In the genomic region with DNA sequence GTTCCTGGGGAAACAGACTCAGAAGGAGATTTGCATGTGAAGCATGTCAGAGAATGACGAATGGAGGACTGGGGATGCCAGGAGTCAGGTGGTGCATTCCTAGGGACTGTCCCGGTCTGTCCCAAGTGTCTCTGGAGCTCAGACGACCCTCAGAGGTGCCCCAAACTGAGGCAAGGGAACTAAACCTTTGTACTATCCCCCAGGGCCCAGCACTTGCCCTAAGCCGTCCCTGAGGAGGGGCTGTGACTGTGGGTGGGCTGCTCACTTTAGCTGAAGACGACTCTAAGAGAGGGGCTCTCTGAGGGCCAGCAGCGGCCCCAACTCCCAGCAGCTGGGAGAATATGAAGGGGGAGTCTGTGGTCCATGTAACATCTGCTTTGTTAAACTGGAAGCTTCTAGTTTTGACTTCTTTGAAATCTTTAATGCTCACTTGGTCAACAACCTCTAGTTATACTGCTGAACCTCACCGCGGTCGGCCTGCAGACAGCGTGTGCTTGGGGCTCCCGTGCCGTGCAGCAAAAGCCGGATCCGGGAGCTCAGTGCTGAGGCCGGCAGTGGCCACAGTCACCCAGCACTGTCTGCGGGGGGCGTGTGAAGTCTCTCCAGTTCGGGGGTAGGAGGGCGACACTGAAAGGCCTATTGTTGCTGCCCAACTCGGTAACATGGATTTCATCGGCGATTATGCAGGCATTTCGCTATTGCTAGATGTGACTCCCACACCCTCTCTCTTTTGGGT, we compare ENCODE assay signal across 28 cellular contexts. TPM values are rescaled to one million over a fixed set of nuclear protein-coding genes. Genes with fewer than 3 reads are reported as not detected.
A peak's percentile ranks its signal among the peaks of the same experiment; 100 is the strongest.
DNase-seq lines count a peak whose midpoint lies in the region; ATAC-seq, FAIRE-seq and TF ChIP-seq lines count a peak whose summit lies in the region.
"Had no signal": no experiment of that assay in that cellular context is flagged by ENCODE, and none has a peak within 500 bp of the region (broad histone marks: within the 10 kb centered on the region; RNA-seq: fewer than 3 reads in every experiment).

No MANE protein-coding gene starts in this region.

- H4K20me1 ChIP-seq in GM12878 (ENCODE audit: control insufficient read depth, insufficient read depth): no peaks in the 10 kb centered on the region

- peak overlapping the region; percentile 95 for H3K18ac ChIP-seq in neuronal stem cell (ENCODE audit: low read length)
- no peak overlapping the region for H3K18ac ChIP-seq in trophoblast cell (ENCODE audit: low read length)

- SMC1A ChIA-PET in GM12878 (lab: Charles Lee; ENCODE audit: uncharacterized antibody, unreplicated experiment): interaction anchor here (1.4 to 2.7 kb wide), 2 partner anchors 19 to 53 kb away, joined by 3 to 10 read pairs; no protein-coding TSS in a partner anchor

- intact Hi-C loops in GM12878 (cut with micrococcal nuclease; ENCODE audit: unreplicated experiment): no loop called here
- intact Hi-C loops in head of caudate nucleus (cut with DNase I): no loop called here

- H3K27ac Mint-ChIP-seq in activated CD8-positive, alpha-beta memory T cell treated with anti-CD3 and anti-CD28 coated beads, Interleukin-2, amount 10 ng/mL, durations not matched to agents 7 days and 5 days: no peak overlapping the region
- H3K27ac Mint-ChIP-seq: activated naive CD4-positive, alpha-beta T cell treated with anti-CD3 and anti-CD28 coated beads, Interleukin-2, amount 50 U/mL, for 72 hours; activated T-helper 1 cell treated with anti-CD3 and anti-CD28 coated beads, Interleukin-12 subunit alpha, Interleukin-12 subunit beta, Interleukin-2, Interleukin-4 antibody, amounts not matched to agents 30 ng/mL and 10 ng/mL and 1 ng/mL, durations not matched to agents 14 hours and 24 hours and 36 hours; HFFc6; nephron; stimulated activated naive B cell treated with anti-CD40 and anti-IgM and Interleukin-4, amounts not matched to agents 10 μg/mL and 1 μg/mL and 100 μg/mL, for 72 hours had no signal

- no peak for TF ChIP-seq RAD21 in GM12878 (IDR thresholded peaks at IDR 0.05; ENCODE audit: insufficient read depth, low read depth, low read length)

- no peak overlapping the region for H3K4me3 Mint-ChIP-seq in activated CD8-positive, alpha-beta memory T cell treated with anti-CD3 and anti-CD28 coated beads, Interleukin-2, amount 10 ng/mL, durations not matched to agents 7 days and 5 days
- H3K4me3 Mint-ChIP-seq: activated T-helper 1 cell treated with anti-CD3 and anti-CD28 coated beads, Interleukin-12 subunit alpha, Interleukin-12 subunit beta, Interleukin-2, Interleukin-4 antibody, amounts not matched to agents 30 ng/mL and 10 ng/mL and 1 ng/mL, durations not matched to agents 14 hours and 24 hours and 36 hours; HFFc6; nephron; stimulated activated naive B cell treated with anti-CD40 and anti-IgM and Interleukin-4, amounts not matched to agents 10 μg/mL and 1 μg/mL and 100 μg/mL, for 72 hours had no signal

- H3K4me3 ChIP-seq in HUES48 (ENCODE audit: low read depth, low read length) (no peak overlapping the region), GM12878 (no peak overlapping the region), neuronal stem cell (ENCODE audit: low read length in 2 of 2) (no peak overlapping the region), trophoblast cell (ENCODE audit: low read depth, low read length) (no peak overlapping the region)
- H3K4me3 ChIP-seq: sigmoid colon, thoracic aorta, vagina had no signal

- H4K8ac ChIP-seq in neuronal stem cell (ENCODE audit: low read depth, low read length) (no peak overlapping the region), trophoblast cell (ENCODE audit: low read depth, low read length) (no peak overlapping the region)

- H3K9me3 ChIP-seq in HUES48 (ENCODE audit: control insufficient read depth, insufficient read depth, low read length) (no peaks in the 10 kb centered on the region), GM12878 (replicated peaks; ENCODE audit: control insufficient read depth, insufficient read depth, low read length) (no peaks in the 10 kb centered on the region; the same call in 2 of the 3 replicates), neuronal stem cell (replicated peaks in 1 of 2; ENCODE audit: control insufficient read depth in 2 of 2, insufficient read depth in 1 of 2, low read depth in 1 of 2, low read length in 2 of 2) (peaks cover 2 to 10% of the 10 kb centered on the region in 2 donors), trophoblast cell (ENCODE audit: insufficient read depth, low read depth, low read length) (peaks cover 3% of the 10 kb centered on the region)
- H3K9me3 ChIP-seq: sigmoid colon, thoracic aorta, vagina had no signal

- no peaks in the 10 kb centered on the region for H3K79me1 ChIP-seq in neuronal stem cell (ENCODE audit: low read depth, low read length)
- H3K79me1 ChIP-seq in trophoblast cell (ENCODE audit: low read length): peaks cover 1% of the 10 kb centered on the region

- H3K4me1 Mint-ChIP-seq in activated CD8-positive, alpha-beta memory T cell treated with anti-CD3 and anti-CD28 coated beads, Interleukin-2, amount 10 ng/mL, durations not matched to agents 7 days and 5 days: no peaks in the 10 kb centered on the region
- H3K4me1 Mint-ChIP-seq: nephron; stimulated activated naive B cell treated with anti-CD40 and anti-IgM and Interleukin-4, amounts not matched to agents 10 μg/mL and 1 μg/mL and 100 μg/mL, for 72 hours had no signal

- no peak overlapping the region for H4K12ac ChIP-seq in trophoblast cell (ENCODE audit: low read depth, low read length)

- peak overlapping the region; percentile 49 for H3K27ac ChIP-seq in HUES48 (ENCODE audit: low read depth, low read length)
- no peak overlapping the region for H3K27ac ChIP-seq in GM12878 (ENCODE audit: control insufficient read depth, insufficient read depth)
- no peak overlapping the region for H3K27ac ChIP-seq in neuronal stem cell (replicated peaks; ENCODE audit: low read length)
- H3K27ac ChIP-seq in trophoblast cell (ENCODE audit: low read depth, low read length): no peak overlapping the region
- H3K27ac ChIP-seq: sigmoid colon, thoracic aorta, vagina had no signal

- in situ Hi-C loops in GM12878 (cut with MboI): no loop called here

- RAD21 ChIA-PET in GM12878 (lab: Charles Lee; ENCODE audit: unreplicated experiment): interaction anchor here (1.5 kb wide), 1 partner anchor 31 kb away, joined by 3 read pairs; no protein-coding TSS in a partner anchor

- H3K23ac ChIP-seq in neuronal stem cell (ENCODE audit: low read depth, low read length, poor library complexity) (no peak overlapping the region), trophoblast cell (ENCODE audit: low read length) (no peak overlapping the region)

- H2BK120ac ChIP-seq in neuronal stem cell (ENCODE audit: low read depth, low read length): no peak overlapping the region
- no peak overlapping the region for H2BK120ac ChIP-seq in trophoblast cell (ENCODE audit: insufficient read depth, low read length, poor library complexity)

- no peaks in the 10 kb centered on the region for H3K79me2 ChIP-seq in GM12878 (ENCODE audit: control insufficient read depth, insufficient read depth, low read length)
- H3K79me2 ChIP-seq in trophoblast cell (ENCODE audit: control insufficient read depth, insufficient read depth, low read length, poor library complexity): no peaks in the 10 kb centered on the region

- no peak overlapping the region for H2BK12ac ChIP-seq in neuronal stem cell (ENCODE audit: low read length)
- no peak overlapping the region for H2BK12ac ChIP-seq in trophoblast cell (ENCODE audit: low read length)

- no peak overlapping the region for H4K91ac ChIP-seq in neuronal stem cell (ENCODE audit: low read depth, low read length, poor library complexity)
- H4K91ac ChIP-seq in trophoblast cell (ENCODE audit: low read depth, low read length): no peak overlapping the region

- H3K36me3 ChIP-seq in HUES48 (ENCODE audit: control insufficient read depth, insufficient read depth, low read length) (no peaks in the 10 kb centered on the region), GM12878 (ENCODE audit: control insufficient read depth in 2 of 2, insufficient read depth in 2 of 2, low read length in 1 of 2) (no peaks in the 10 kb centered on the region), neuronal stem cell (replicated peaks in 1 of 2; ENCODE audit: control insufficient read depth in 2 of 2, insufficient read depth in 2 of 2, low read length in 2 of 2) (peaks cover 0 to 31% of the 10 kb centered on the region in 2 donors), trophoblast cell (ENCODE audit: control insufficient read depth in 1 of 2, insufficient read depth in 2 of 2, low read length in 2 of 2) (no peaks in the 10 kb centered on the region)
- H3K36me3 ChIP-seq: sigmoid colon, thoracic aorta, vagina had no signal

- no peak overlapping the region for H2AK5ac ChIP-seq in neuronal stem cell (ENCODE audit: low read depth, low read length)
- H2AK5ac ChIP-seq in trophoblast cell (ENCODE audit: low read length): no peak overlapping the region

- H3K27me3 Mint-ChIP-seq in activated CD8-positive, alpha-beta memory T cell treated with anti-CD3 and anti-CD28 coated beads, Interleukin-2, amount 10 ng/mL, durations not matched to agents 7 days and 5 days: peaks cover 8% of the 10 kb centered on the region

- no peaks in the 10 kb centered on the region for H3K36me3 Mint-ChIP-seq in activated CD8-positive, alpha-beta memory T cell treated with anti-CD3 and anti-CD28 coated beads, Interleukin-2, amount 10 ng/mL, durations not matched to agents 7 days and 5 days
- H3K36me3 Mint-ChIP-seq: activated naive CD4-positive, alpha-beta T cell treated with anti-CD3 and anti-CD28 coated beads, Interleukin-2, amount 50 U/mL, for 72 hours; stimulated activated naive B cell treated with anti-CD40 and anti-IgM and Interleukin-4, amounts not matched to agents 10 μg/mL and 1 μg/mL and 100 μg/mL, for 72 hours had no signal

- TF ChIP-seq EP300 in GM12878 (IDR thresholded peaks at IDR 0.05; ENCODE audit: borderline replicate concordance in 1 of 2, control insufficient read depth in 1 of 2, low read depth in 2 of 2, low read length in 2 of 2): no peak

- BruUV-seq in GM12878 (replicated peaks; lab: Mats Ljungman, UMichigan): no TSS peak

- H3K9me3 Mint-ChIP-seq in activated CD8-positive, alpha-beta memory T cell treated with anti-CD3 and anti-CD28 coated beads, Interleukin-2, amount 10 ng/mL, durations not matched to agents 7 days and 5 days (ENCODE audit: low read depth): no peaks in the 10 kb centered on the region
- H3K9me3 Mint-ChIP-seq: activated naive CD4-positive, alpha-beta T cell treated with anti-CD3 and anti-CD28 coated beads, Interleukin-2, amount 50 U/mL, for 72 hours; activated T-helper 1 cell treated with anti-CD3 and anti-CD28 coated beads, Interleukin-12 subunit alpha, Interleukin-12 subunit beta, Interleukin-2, Interleukin-4 antibody, amounts not matched to agents 30 ng/mL and 10 ng/mL and 1 ng/mL, durations not matched to agents 14 hours and 24 hours and 36 hours; HFFc6; nephron; stimulated activated naive B cell treated with anti-CD40 and anti-IgM and Interleukin-4, amounts not matched to agents 10 μg/mL and 1 μg/mL and 100 μg/mL, for 72 hours had no signal

- DNase-seq in GM12878 (ENCODE audit: low read depth, low spot score): no peak
- DNase-seq in head of caudate nucleus: peak in 34 of 42 donors; percentile 13 to 62 (median 36)
- DNase-seq in neuronal stem cell (ENCODE audit: low spot score): no peak
- no peak for DNase-seq in trophoblast cell
- no peak for DNase-seq in activated CD8-positive, alpha-beta memory T cell treated with anti-CD3 and anti-CD28 coated beads, Interleukin-2, amount 10 ng/mL, durations not matched to agents 7 days and 5 days
- DNase-seq: activated CD4-positive, alpha-beta T cell treated with anti-CD3 and anti-CD28 coated beads, Interleukin-2, amount 50 U/mL, for 4 hours; activated CD4-positive, CD25-positive, alpha-beta regulatory T cell; COR-L47; DMS53; GF-D8; HFFc6; kidney; NCI-H1092 treated with DMSO at 0.1 percent for 48 hours; NCI-H1930; NCI-H69; SIG-M5; sigmoid colon; stimulated activated naive B cell treated with anti-CD40 and anti-IgM and Interleukin-4, amounts not matched to agents 10 μg/mL and 1 μg/mL and 100 μg/mL, for 72 hours had no signal

- H2AFZ ChIP-seq in GM12878 (ENCODE audit: control insufficient read depth, low read depth, low read length) (peak overlapping the region; percentile 19; the same call in 1 of the 2 replicates), neuronal stem cell (ENCODE audit: low read length) (peak overlapping the region; percentile 66), trophoblast cell (ENCODE audit: insufficient read depth, low read length, poor library complexity) (no peak overlapping the region)

- ATAC-seq in GM12878 (no peak), SK-N-SH treated with all-trans-retinoic acid at 6 μM for 48 hours (no peak), HG03457 (IDR thresholded peaks at IDR 0.05; ENCODE audit: unreplicated experiment) (no peak)
- ATAC-seq in activated CD8-positive, alpha-beta memory T cell treated with anti-CD3 and anti-CD28 coated beads, Interleukin-2, amount 10 ng/mL, durations not matched to agents 7 days and 5 days: no peak
- ATAC-seq: Panc1; stimulated activated naive B cell treated with anti-CD40 and anti-IgM and Interleukin-4, amounts not matched to agents 10 μg/mL and 1 μg/mL and 100 μg/mL, for 72 hours had no signal

- H2BK5ac ChIP-seq in neuronal stem cell (ENCODE audit: low read length) (no peak overlapping the region), trophoblast cell (ENCODE audit: low read depth, low read length, poor library complexity) (no peak overlapping the region)

- H3K9ac ChIP-seq in HUES48 (ENCODE audit: low read depth, low read length) (no peak overlapping the region), GM12878 (ENCODE audit: control insufficient read depth, insufficient read depth, low read length) (no peak overlapping the region), neuronal stem cell (ENCODE audit: low read depth, low read length, poor library complexity) (peak overlapping the region; percentile 64), trophoblast cell (ENCODE audit: low read length) (no peak overlapping the region)

- H3K4me1 ChIP-seq in HUES48 (ENCODE audit: control insufficient read depth, insufficient read depth, low read length) (peaks cover 31% of the 10 kb centered on the region), GM12878 (ENCODE audit: control insufficient read depth, insufficient read depth, low read length) (peaks cover 11% of the 10 kb centered on the region), neuronal stem cell (ENCODE audit: control insufficient read depth in 2 of 2, insufficient read depth in 1 of 2, low read depth in 1 of 2, low read length in 2 of 2) (peaks cover 20 to 25% of the 10 kb centered on the region in 2 donors), trophoblast cell (ENCODE audit: control insufficient read depth in 1 of 2, insufficient read depth in 2 of 2, low read length in 2 of 2) (peaks cover 3 to 13% of the 10 kb centered on the region in 2 experiments)
- H3K4me1 ChIP-seq: sigmoid colon, vagina had no signal

- POLR2A ChIA-PET in GM12878 (lab: Charles Lee): interaction anchor here (0.7 kb wide), 1 partner anchor 75 kb away, joined by 8 read pairs; the partner anchor contains the start of gene BPHL

- H3K4ac ChIP-seq in neuronal stem cell (ENCODE audit: low read length) (no peak overlapping the region), trophoblast cell (ENCODE audit: low read depth, low read length) (no peak overlapping the region)

- 71% methylated on average over 23 of the region's 23 CpGs for WGBS in GM12878 (ENCODE audit: insufficient coverage, insufficient replicate concordance, low lambda C conversion rate, missing lambda C conversion rate)
- WGBS in neuronal stem cell (ENCODE audit: extremely low coverage in 2 of 2, insufficient read length in 2 of 2, insufficient replicate concordance in 1 of 2), 2 donors: no CpG with 5 or more reads among the region's 23 CpGs
- whole genome bisulfite sequencing in trophoblast cell (ENCODE audit: extremely low coverage, insufficient coverage, insufficient read length): no CpG with 5 or more reads among the region's 23 CpGs

- CTCF ChIA-PET in GM12878 (lab: Yijun Ruan, JAX): interaction anchor here (1.0 kb wide), 1 partner anchor 82 kb away, joined by 3 read pairs; no protein-coding TSS in a partner anchor
- CTCF ChIA-PET in activated CD8-positive, alpha-beta memory T cell treated with anti-CD3 and anti-CD28 coated beads, Interleukin-2, amount 10 ng/mL, durations not matched to agents 7 days and 5 days (lab: Charles Lee): no interaction called here

- H3K14ac ChIP-seq in neuronal stem cell (ENCODE audit: low read length) (no peak overlapping the region), trophoblast cell (ENCODE audit: low read length) (no peak overlapping the region)

- FAIRE-seq in GM12878 (lab: Jason Lieb, UNC): no peak
- FAIRE-seq: GM18507, kidney had no signal

- no peak for TF ChIP-seq POLR2A in GM12878 (IDR thresholded peaks at IDR 0.05; ENCODE audit: low read depth, low read length)

- no peak for TF ChIP-seq CTCF in GM12878 (IDR thresholded peaks at IDR 0.05 in 2 of 3, conservative IDR thresholded peaks at IDR 0.05 in 1 of 3; ENCODE audit: control insufficient read depth in 2 of 3, extremely low read depth in 1 of 3, insufficient read depth in 1 of 3, low read depth in 3 of 3, low read length in 3 of 3)

- H2BK15ac ChIP-seq in neuronal stem cell (ENCODE audit: low read length): peak overlapping the region; percentile 52

- H3K27me3 ChIP-seq in HUES48 (ENCODE audit: control insufficient read depth, insufficient read depth, low read length) (no peaks in the 10 kb centered on the region), GM12878 (replicated peaks in 1 of 2; ENCODE audit: control insufficient read depth in 2 of 2, insufficient read depth in 2 of 2, low read length in 1 of 2) (no peaks in the 10 kb centered on the region), neuronal stem cell (ENCODE audit: control insufficient read depth in 3 of 3, insufficient read depth in 3 of 3, low read depth in 1 of 3, low read length in 3 of 3) (no peaks in the 10 kb centered on the region), trophoblast cell (ENCODE audit: insufficient read depth, low read length) (no peaks in the 10 kb centered on the region)
- H3K27me3 ChIP-seq: sigmoid colon, vagina had no signal

- H3K4me2 ChIP-seq in GM12878 (ENCODE audit: control insufficient read depth, insufficient read depth) (no peak overlapping the region), neuronal stem cell (ENCODE audit: insufficient read depth, low read length, poor library complexity, severe bottlenecking) (no peak overlapping the region), trophoblast cell (ENCODE audit: low read length) (no peak overlapping the region)

RNA-seq across cellular contexts. Expression of gene TUBB2B, which starts 34.2 kb away (rescaled TPM):
- 1.7 TPM in 2 replicates for total RNA-seq in GM12878 (2013; cell fraction: nucleolus; rRNA removed)
- 45.4 and 54.7 TPM in 2 replicates for total RNA-seq in GM12878 (2014; rRNA removed)
- total RNA-seq in GM12878 (2014; rRNA removed; fragmentation: Illumina TruSeq; extraction: Trizol): 32.7 and 36.9 TPM in 2 replicates
- total RNA-seq in GM12878 (2021): 55.4 and 63.2 TPM in 2 replicates
- polyA plus RNA-seq in GM12878 (2011; ENCODE audit: low read depth): 6.2 TPM
- 1.7 and 3.6 TPM in 2 replicates for polyA plus RNA-seq in GM12878 (2011; rRNA removed)
- 3.4 and 5.6 TPM in 2 replicates for polyA plus RNA-seq in GM12878 (2011; cell fraction: cytosol; rRNA removed)
- polyA plus RNA-seq in GM12878 (2011; cell fraction: nucleus; rRNA removed): 2.8 and 3.0 TPM in 2 replicates
- polyA plus RNA-seq in GM12878 (2012): 19.4 and 30.4 TPM in 2 replicates
- 14.3 and 30.9 TPM in 2 replicates for polyA plus RNA-seq in GM12878 (2014; fragmentation: Illumina TruSeq; extraction: Trizol)
- 1 to 10 TPM; 2.6 to 5.8 TPM for polyA plus RNA-seq in GM12878 (2014; fragmentation: Nextera tagmentation; extraction: Ambion mirVana)
- polyA plus RNA-seq in GM12878 (2014; rRNA removed): 75.2 and 81.4 TPM in 2 replicates
- 10 to 100 TPM in 1 of 2 experiments, 1 to 10 TPM in 1; 7.9 to 11.6 TPM for polyA plus RNA-seq in GM12878 (2016; fragmentation: Nextera tagmentation; extraction: Ambion mirVana)
- polyA minus RNA-seq in GM12878 (2011; rRNA and poly(A)+ RNA removed): 2.8 and 4.0 TPM in 2 replicates
- 0.67 and 1.7 TPM in 2 replicates for polyA minus RNA-seq in GM12878 (2011; cell fraction: cytosol; rRNA and poly(A)+ RNA removed)
- polyA minus RNA-seq in GM12878 (2011; cell fraction: nucleus; rRNA and poly(A)+ RNA removed): 0.86 and 1.1 TPM in 2 replicates
- polyA plus RNA-seq in neuronal stem cell (2013, experiment 1 of 2): 370 TPM
- 372 TPM for polyA plus RNA-seq in neuronal stem cell (2013, experiment 2 of 2)
- polyA plus RNA-seq in trophoblast cell (2013): 139 and 141 TPM in 2 replicates
- not detected for total RNA-seq in activated CD8-positive, alpha-beta memory T cell treated with anti-CD3 and anti-CD28 coated beads, Interleukin-2, amount 10 ng/mL, durations not matched to agents 7 days and 5 days

RNA-seq across cellular contexts. Expression of gene TUBB2A, which starts 35.9 kb away (rescaled TPM):
- 2.4 and 3.7 TPM in 2 replicates for total RNA-seq in GM12878 (2013; cell fraction: nucleolus; rRNA removed)
- total RNA-seq in GM12878 (2014; rRNA removed) (47.0 and 49.5 TPM in 2 replicates), GM12878 (2014; rRNA removed; fragmentation: Illumina TruSeq; extraction: Trizol) (17.8 and 22.7 TPM in 2 replicates), GM12878 (2021) (46.6 and 47.6 TPM in 2 replicates)
- polyA plus RNA-seq in GM12878 (2011; ENCODE audit: low read depth): 6.1 TPM
- polyA plus RNA-seq in GM12878 (2011; rRNA removed) (2.3 and 4.9 TPM in 2 replicates), GM12878 (2014; fragmentation: Illumina TruSeq; extraction: Trizol) (9.6 and 23.1 TPM in 2 replicates), GM12878 (2014; fragmentation: Nextera tagmentation; extraction: Ambion mirVana) (1 to 10 TPM; 2.2 to 6.0 TPM), GM12878 (2014; rRNA removed) (46.1 and 49.3 TPM in 2 replicates), GM12878 (2016; fragmentation: Nextera tagmentation; extraction: Ambion mirVana) (10 to 100 TPM; 39.5 to 44.0 TPM)
- polyA plus RNA-seq in GM12878 (2011; cell fraction: cytosol; rRNA removed): 4.5 and 6.8 TPM in 2 replicates
- polyA plus RNA-seq in GM12878 (2011; cell fraction: nucleus; rRNA removed): 4.8 and 7.0 TPM in 2 replicates
- 11.6 and 23.7 TPM in 2 replicates for polyA plus RNA-seq in GM12878 (2012)
- 3.7 and 4.4 TPM in 2 replicates for polyA minus RNA-seq in GM12878 (2011; rRNA and poly(A)+ RNA removed)
- polyA minus RNA-seq in GM12878 (2011; cell fraction: cytosol; rRNA and poly(A)+ RNA removed): 3.1 and 4.2 TPM in 2 replicates
- 1.5 and 3.1 TPM in 2 replicates for polyA minus RNA-seq in GM12878 (2011; cell fraction: nucleus; rRNA and poly(A)+ RNA removed)
- 49.1 TPM for polyA plus RNA-seq in neuronal stem cell (2013, experiment 1 of 2)
- 48.5 TPM for polyA plus RNA-seq in neuronal stem cell (2013, experiment 2 of 2)
- 167 and 171 TPM in 2 replicates for polyA plus RNA-seq in trophoblast cell (2013)
- 1 to 10 TPM; 1.3 to 2.0 TPM for total RNA-seq in activated CD8-positive, alpha-beta memory T cell treated with anti-CD3 and anti-CD28 coated beads, Interleukin-2, amount 10 ng/mL, durations not matched to agents 7 days and 5 days

Comparison
In these comparisons a context has a peak if more than half of its experiments do, and no peak if none do; other contexts are left out.
1. DNase-seq: peak in head of caudate nucleus (34 of 42); none in GM12878 (single experiment), neuronal stem cell (single experiment), trophoblast cell (0 of 2) and activated CD8-positive, alpha-beta memory T cell treated with anti-CD3 and anti-CD28 coated beads, Interleukin-2, amount 10 ng/mL, durations not matched to agents 7 days and 5 days (single experiment).